ENCODE assay signal across 8 cellular contexts in genomic region chr15:78437762-78438594, GRCh38. TPM values are rescaled to one million over a fixed set of nuclear protein-coding genes. Genes with fewer than 3 reads are reported as not detected.
DNase-seq lines count a peak whose midpoint lies in the region; ATAC-seq and TF ChIP-seq lines count a peak whose summit lies in the region.

Gene IREB2, plus strand, starts transcription at chr15:78438216. Its CDS starts 122 bp downstream, at chr15:78438338.

- no peak for TF ChIP-seq POLR2A in breast epithelium (IDR thresholded peaks at IDR 0.05)

- H3K4me2 ChIP-seq in skeletal muscle satellite cell (ENCODE audit: low read length) = peak within 1 kb of the TSS; percentile 94

- H3K4me1 ChIP-seq in A673 (ENCODE audit: insufficient read depth, low read length, poor library complexity, severe bottlenecking) = peaks cover 6% of the 10 kb centered on the region
- peaks cover 0 to 11% of the 10 kb centered on the region in 2 donors for H3K4me1 ChIP-seq in breast epithelium
- no peaks in the 10 kb centered on the region for H3K4me1 ChIP-seq in iPS-18a (ENCODE audit: control insufficient read depth, low read depth, low read length)
- peaks cover 19% of the 10 kb centered on the region for H3K4me1 ChIP-seq in skeletal muscle satellite cell (ENCODE audit: control insufficient read depth, insufficient read depth, low read length)

- ATAC-seq in GM18870 (IDR thresholded peaks at IDR 0.05; ENCODE audit: unreplicated experiment) = peak; percentile 83
- ATAC-seq in HG03135 (IDR thresholded peaks at IDR 0.05; ENCODE audit: unreplicated experiment) = peak; percentile 78

- DNase-seq in A673 (ENCODE audit: low spot score) = peak; percentile 99
- peak; percentile 86 for DNase-seq in NCI-H2196 treated with DMSO at 0.1 percent for 48 hours (lab: John Stamatoyannopoulos, UW; ENCODE audit: unreplicated experiment)
- DNase-seq in breast epithelium (ENCODE audit: low spot score in 2 of 2) = peak; percentile 96 to 98

- TF ChIP-seq CTCF in A673 (conservative IDR thresholded peaks at IDR 0.05; ENCODE audit: low read depth, low read length) = no peak
- no peak for TF ChIP-seq CTCF in VCaP (conservative IDR thresholded peaks at IDR 0.05)
- no peak for TF ChIP-seq CTCF in breast epithelium (IDR thresholded peaks at IDR 0.05)

- H3K4me3 ChIP-seq in A673 (ENCODE audit: low read depth, low read length, poor library complexity, severe bottlenecking) (peak within 1 kb of the TSS; percentile 83), breast epithelium (peak within 1 kb of the TSS; percentile 99 to 100 (median 100)), iPS-18a (ENCODE audit: low read length) (peak within 1 kb of the TSS; percentile 87), skeletal muscle satellite cell (ENCODE audit: low read length) (peak within 1 kb of the TSS; percentile 99)

- POLR2A ChIA-PET in A673 (lab: Charles Lee; ENCODE audit: low non-redundant PET) = interaction anchor here (0.6 kb wide), 3 partner anchors 92 to 1343 kb away, joined by 3 read pairs; no protein-coding TSS in a partner anchor

- BruUV-seq in A673 (replicated peaks; lab: Mats Ljungman, UMichigan) = no TSS peak

- CTCF ChIA-PET in A673 (lab: Charles Lee) = interaction anchor here (0.5 to 2.3 kb wide), 2 partner anchors 15 to 46 kb away, joined by 3 to 7 read pairs; no protein-coding TSS in a partner anchor

- no peaks in the 10 kb centered on the region for H3K9me3 ChIP-seq in A673 (ENCODE audit: low read depth, low read length, poor library complexity, severe bottlenecking)
- no peaks in the 10 kb centered on the region for H3K9me3 ChIP-seq in breast epithelium
- H3K9me3 ChIP-seq in iPS-18a (ENCODE audit: control insufficient read depth, low read depth, low read length) = no peaks in the 10 kb centered on the region
- no peaks in the 10 kb centered on the region for H3K9me3 ChIP-seq in skeletal muscle satellite cell (replicated peaks; ENCODE audit: low read length)

- H3K36me3 ChIP-seq in A673 (ENCODE audit: insufficient read depth, low read length, poor library complexity, severe bottlenecking) (peaks cover 33% of the 10 kb centered on the region), breast epithelium (peaks cover 4% of the 10 kb centered on the region), iPS-18a (ENCODE audit: control insufficient read depth, low read depth, low read length) (peaks cover 27% of the 10 kb centered on the region), skeletal muscle satellite cell (ENCODE audit: insufficient read depth, low read length) (peaks cover 32% of the 10 kb centered on the region)

- H3K9ac ChIP-seq in iPS-18a (ENCODE audit: low read length) (peak within 1 kb of the TSS; percentile 98), skeletal muscle satellite cell (ENCODE audit: low read depth, low read length) (peak within 1 kb of the TSS; percentile 100)

- no peaks in the 10 kb centered on the region for H3K27me3 ChIP-seq in A673 (replicated peaks; ENCODE audit: insufficient read depth, low read depth, low read length, poor library complexity)
- H3K27me3 ChIP-seq in breast epithelium = no peaks in the 10 kb centered on the region
- no peaks in the 10 kb centered on the region for H3K27me3 ChIP-seq in iPS-18a (ENCODE audit: control insufficient read depth, insufficient read depth, low read length)
- peaks cover 5% of the 10 kb centered on the region for H3K27me3 ChIP-seq in skeletal muscle satellite cell (ENCODE audit: control insufficient read depth, insufficient read depth, low read length)

- intact Hi-C loops in A673 (cut with micrococcal nuclease; ENCODE audit: unreplicated experiment) = no loop called here
- intact Hi-C loops in breast epithelium (cut with DNase I; ENCODE audit: low total_unique reads) = no loop called here

- H3K27ac ChIP-seq in A673 (ENCODE audit: low read depth, low read length, poor library complexity, severe bottlenecking) (peak within 1 kb of the TSS; percentile 96), VCaP (peak within 1 kb of the TSS; percentile 99), breast epithelium (peak within 1 kb of the TSS; percentile 96 to 99), iPS-18a (ENCODE audit: low read length) (peak within 1 kb of the TSS; percentile 80)

RNA-seq across cellular contexts. Expression of gene IREB2, which starts in this region (rescaled TPM):
- total RNA-seq in A673 (2021) (85.9 and 86.4 TPM in 2 replicates), breast epithelium (10 to 100 TPM; 45.8 to 52.2 (median 49.5) TPM)
- 15.3 and 22.3 TPM in 2 replicates for total RNA-seq in skeletal muscle satellite cell (2012; rRNA removed)

Comparison
In these comparisons a context has a peak if more than half of its experiments do, and no peak if none do; other contexts are left out.
1. Peak in every context shown above with its lines: DNase-seq, ATAC-seq, H3K4me3 ChIP-seq and H3K27ac ChIP-seq.